ENCODE assay signal across 13 cellular contexts in genomic region chr15:74964794-74965193, GRCh38. TPM values are rescaled to one million over a fixed set of nuclear protein-coding genes. Genes with fewer than 3 reads are reported as not detected.
DNase-seq lines count a peak whose midpoint lies in the region; TF ChIP-seq lines count a peak whose summit lies in the region.
"Had no signal": no experiment of that assay in that cellular context is flagged by ENCODE, and none has a peak within 500 bp of the region (broad histone marks: within the 10 kb centered on the region; RNA-seq: fewer than 3 reads in every experiment).

No MANE protein-coding gene starts in this region.

- H3F3A ChIP-seq in MM.1S (ENCODE audit: insufficient read depth, low read length) = peaks cover 5% of the 10 kb centered on the region; the same call in 1 of the 2 replicates

- TF ChIP-seq CTCF in MM.1S (IDR thresholded peaks at IDR 0.05; ENCODE audit: low read length) = no peak
- TF ChIP-seq CTCF in mammary epithelial cell (conservative IDR thresholded peaks at IDR 0.05 in 1 of 2, IDR thresholded peaks at IDR 0.05 in 1 of 2; ENCODE audit: extremely low read depth in 1 of 2, insufficient read depth in 1 of 2, low read depth in 1 of 2, low read length in 2 of 2) = no peak

- CTCF ChIA-PET in mammary epithelial cell (lab: Charles Lee; ENCODE audit: low non-redundant PET) = no interaction called here

- dilution Hi-C loops in mammary epithelial cell (cut with HindIII; ENCODE audit: low sequenced_read_pairs) = loop anchor here (5.0 kb wide), 1 partner anchor 192 kb away; no protein-coding TSS in a partner anchor

- no peak overlapping the region for H3K27ac Mint-ChIP-seq in activated T-helper 2 cell treated with anti-CD3 and anti-CD28 coated beads, Interferon-gamma antibody, Interleukin-2, Interleukin-4, amounts not matched to agents 10 μg/mL and 5 μg/mL and 100 μg/mL, durations not matched to agents 14 hours and 24 hours and 36 hours
- H3K27ac Mint-ChIP-seq: activated T-cell treated with anti-CD3 and anti-CD28 coated beads, Interleukin-2, amount 50 U/mL, for 72 hours; WTC11 had no signal

- DNase-seq in COLO829 (ENCODE audit: low spot score) = peak; percentile 54
- peak; percentile 30 for DNase-seq in MM.1S
- no peak for DNase-seq in mammary epithelial cell
- DNase-seq in left kidney (ENCODE audit: low read depth, low spot score) = peak; percentile 37
- DNase-seq in activated T-helper 2 cell treated with anti-CD3 and anti-CD28 coated beads, Interferon-gamma antibody, Interleukin-2, Interleukin-4, amounts not matched to agents 10 μg/mL and 5 μg/mL and 100 μg/mL, durations not matched to agents 14 hours and 24 hours and 36 hours (ENCODE audit: low spot score) = no peak
- DNase-seq in iPS-NIHi11 (ENCODE audit: low spot score) = no peak
- DNase-seq in activated CD4-positive, alpha-beta T cell treated with anti-CD3 and anti-CD28 coated beads, Interleukin-2, amount 50 U/mL, for 4 hours = no peak
- DNase-seq in NCI-H345 (lab: John Stamatoyannopoulos, UW) = no peak
- DNase-seq: activated T-cell treated with anti-CD3 and anti-CD28 coated beads, Interleukin-2, amount 50 U/mL, for 72 hours; gastrocnemius medialis; small intestine had no signal

- no peak overlapping the region for H3K4me3 ChIP-seq in MM.1S (ENCODE audit: low read length)
- no peak overlapping the region for H3K4me3 ChIP-seq in mammary epithelial cell (replicated peaks in 1 of 3; ENCODE audit: insufficient read depth in 1 of 3, low read depth in 2 of 3, low read length in 3 of 3)
- H3K4me3 ChIP-seq: gastrocnemius medialis had no signal

- no peaks in the 10 kb centered on the region for H3K9me3 Mint-ChIP-seq in activated T-helper 2 cell treated with anti-CD3 and anti-CD28 coated beads, Interferon-gamma antibody, Interleukin-2, Interleukin-4, amounts not matched to agents 10 μg/mL and 5 μg/mL and 100 μg/mL, durations not matched to agents 14 hours and 24 hours and 36 hours
- H3K9me3 Mint-ChIP-seq: activated T-cell treated with anti-CD3 and anti-CD28 coated beads, Interleukin-2, amount 50 U/mL, for 72 hours; central memory CD8-positive, alpha-beta T cell; WTC11 had no signal

- no peaks in the 10 kb centered on the region for H3K9me2 ChIP-seq in MM.1S (replicated peaks; ENCODE audit: insufficient read depth, low read length)

- WGBS in mammary epithelial cell (ENCODE audit: low coverage, missing lambda C conversion rate) = 29% methylated on average over 3 of the region's 3 CpGs

- 0 out of 2 replicates have a peak overlapping the region, but pooled peaks have one; percentile 2 for H3K4me2 ChIP-seq in MM.1S (ENCODE audit: low read depth, low read length)
- no peak overlapping the region for H3K4me2 ChIP-seq in mammary epithelial cell (ENCODE audit: insufficient read depth, low read depth, low read length)

- H2AFZ ChIP-seq in MM.1S (ENCODE audit: low read length) = no peak overlapping the region
- H2AFZ ChIP-seq in mammary epithelial cell (ENCODE audit: low read depth, low read length) = peak overlapping the region; percentile 47

- no peaks in the 10 kb centered on the region for H4K20me1 ChIP-seq in MM.1S (ENCODE audit: insufficient read depth, low read length)
- H4K20me1 ChIP-seq in mammary epithelial cell (ENCODE audit: insufficient read depth, low read length) = no peaks in the 10 kb centered on the region

- peaks cover 12% of the 10 kb centered on the region for H3K4me1 Mint-ChIP-seq in activated T-helper 2 cell treated with anti-CD3 and anti-CD28 coated beads, Interferon-gamma antibody, Interleukin-2, Interleukin-4, amounts not matched to agents 10 μg/mL and 5 μg/mL and 100 μg/mL, durations not matched to agents 14 hours and 24 hours and 36 hours (ENCODE audit: low read depth)
- H3K4me1 Mint-ChIP-seq: central memory CD8-positive, alpha-beta T cell had no signal

- H3K9ac ChIP-seq in MM.1S (ENCODE audit: low read length) (no peak overlapping the region), mammary epithelial cell (ENCODE audit: insufficient read depth, low read length) (no peak overlapping the region)

- no TSS peak for BruUV-seq in mammary epithelial cell (replicated peaks; lab: Mats Ljungman, UMichigan)

- H3K79me2 ChIP-seq in MM.1S (ENCODE audit: low read length) = no peaks in the 10 kb centered on the region
- no peaks in the 10 kb centered on the region for H3K79me2 ChIP-seq in mammary epithelial cell (ENCODE audit: insufficient read depth, low read length)

- H3K27me3 ChIP-seq in MM.1S (replicated peaks; ENCODE audit: insufficient read depth, low read length) (no peaks in the 10 kb centered on the region), mammary epithelial cell (ENCODE audit: insufficient read depth, low read length) (no peaks in the 10 kb centered on the region)

- intact Hi-C loops in mammary epithelial cell (cut with micrococcal nuclease) = no loop called here
- intact Hi-C loops in activated T-helper 2 cell treated with anti-CD3 and anti-CD28 coated beads, Interferon-gamma antibody, Interleukin-2, Interleukin-4, amounts not matched to agents 10 μg/mL and 5 μg/mL and 100 μg/mL, durations not matched to agents 14 hours and 24 hours and 36 hours (cut with micrococcal nuclease) = no loop called here

- H3K27ac ChIP-seq in MM.1S (ENCODE audit: low read length) (no peak overlapping the region), mammary epithelial cell (ENCODE audit: insufficient read depth, low read depth, low read length) (no peak overlapping the region)
- H3K27ac ChIP-seq: gastrocnemius medialis had no signal

- H3K9me3 ChIP-seq in MM.1S (replicated peaks; ENCODE audit: insufficient read depth, low read length) = no peaks in the 10 kb centered on the region
- no peaks in the 10 kb centered on the region for H3K9me3 ChIP-seq in mammary epithelial cell (replicated peaks; ENCODE audit: insufficient read depth, low read length)
- H3K9me3 ChIP-seq: gastrocnemius medialis had no signal

- no peaks in the 10 kb centered on the region for H3K36me3 Mint-ChIP-seq in activated T-helper 2 cell treated with anti-CD3 and anti-CD28 coated beads, Interferon-gamma antibody, Interleukin-2, Interleukin-4, amounts not matched to agents 10 μg/mL and 5 μg/mL and 100 μg/mL, durations not matched to agents 14 hours and 24 hours and 36 hours (ENCODE audit: low read depth)
- H3K36me3 Mint-ChIP-seq: WTC11 had no signal

- no peaks in the 10 kb centered on the region for H3K36me3 ChIP-seq in MM.1S (replicated peaks; ENCODE audit: insufficient read depth, low read length)
- no peaks in the 10 kb centered on the region for H3K36me3 ChIP-seq in mammary epithelial cell (ENCODE audit: insufficient read depth, low read length)
- H3K36me3 ChIP-seq: gastrocnemius medialis had no signal

- in situ Hi-C loops in mammary epithelial cell (cut with MboI; ENCODE audit: low sequenced_read_pairs in 2 of 2) = no loop called here

- no peak overlapping the region for H3K4me3 Mint-ChIP-seq in activated T-helper 2 cell treated with anti-CD3 and anti-CD28 coated beads, Interferon-gamma antibody, Interleukin-2, Interleukin-4, amounts not matched to agents 10 μg/mL and 5 μg/mL and 100 μg/mL, durations not matched to agents 14 hours and 24 hours and 36 hours (ENCODE audit: low read depth)
- H3K4me3 Mint-ChIP-seq: activated T-cell treated with anti-CD3 and anti-CD28 coated beads, Interleukin-2, amount 50 U/mL, for 72 hours; central memory CD8-positive, alpha-beta T cell; WTC11 had no signal

- H3K27me3 Mint-ChIP-seq in activated T-helper 2 cell treated with anti-CD3 and anti-CD28 coated beads, Interferon-gamma antibody, Interleukin-2, Interleukin-4, amounts not matched to agents 10 μg/mL and 5 μg/mL and 100 μg/mL, durations not matched to agents 14 hours and 24 hours and 36 hours (ENCODE audit: low read depth) = peaks cover 16% of the 10 kb centered on the region

- H3K4me1 ChIP-seq in MM.1S (ENCODE audit: low read length) (peaks cover 20% of the 10 kb centered on the region), mammary epithelial cell (ENCODE audit: insufficient read depth, low read length) (peaks cover 6% of the 10 kb centered on the region)
- H3K4me1 ChIP-seq: gastrocnemius medialis had no signal

RNA-seq across cellular contexts. Expression of gene RPP25, which starts 8.2 kb away (rescaled TPM):
- total RNA-seq in mammary epithelial cell = 1 to 10 TPM in 1 of 2 donors, under 1 TPM in 1; 0.28 to 1.2 TPM
- polyA plus RNA-seq in mammary epithelial cell = 1.6 TPM
- polyA minus RNA-seq in mammary epithelial cell = 2.6 TPM
- 13.1 and 14.2 TPM in 2 replicates for total RNA-seq in activated T-helper 2 cell treated with anti-CD3 and anti-CD28 coated beads, Interferon-gamma antibody, Interleukin-2, Interleukin-4, amounts not matched to agents 10 μg/mL and 5 μg/mL and 100 μg/mL, durations not matched to agents 14 hours and 24 hours and 36 hours

RNA-seq across cellular contexts. Expression of gene COX5A, which starts 26.9 kb away (rescaled TPM):
- total RNA-seq in mammary epithelial cell = 100 to 1,000 TPM in 1 of 2 donors, 10 to 100 TPM in 1; 40.2 to 209 TPM
- 206 TPM for polyA plus RNA-seq in mammary epithelial cell
- polyA minus RNA-seq in mammary epithelial cell = 147 TPM
- 311 and 333 TPM in 2 replicates for total RNA-seq in activated T-helper 2 cell treated with anti-CD3 and anti-CD28 coated beads, Interferon-gamma antibody, Interleukin-2, Interleukin-4, amounts not matched to agents 10 μg/mL and 5 μg/mL and 100 μg/mL, durations not matched to agents 14 hours and 24 hours and 36 hours

RNA-seq across cellular contexts. Expression of gene SCAMP5, which starts 30.6 kb away (rescaled TPM):
- 1 to 10 TPM; 1.1 to 1.3 TPM for total RNA-seq in mammary epithelial cell
- 0.91 TPM for polyA plus RNA-seq in mammary epithelial cell
- polyA minus RNA-seq in mammary epithelial cell = 2.1 TPM
- total RNA-seq in activated T-helper 2 cell treated with anti-CD3 and anti-CD28 coated beads, Interferon-gamma antibody, Interleukin-2, Interleukin-4, amounts not matched to agents 10 μg/mL and 5 μg/mL and 100 μg/mL, durations not matched to agents 14 hours and 24 hours and 36 hours = 0.89 and 0.99 TPM in 2 replicates

RNA-seq across cellular contexts. Expression of gene FAM219B, which starts 58.1 kb away (rescaled TPM):
- total RNA-seq in mammary epithelial cell = 10 to 100 TPM; 64.2 to 89.0 TPM
- 26.5 TPM for polyA plus RNA-seq in mammary epithelial cell
- polyA minus RNA-seq in mammary epithelial cell = 18.8 TPM
- 82.1 and 95.2 TPM in 2 replicates for total RNA-seq in activated T-helper 2 cell treated with anti-CD3 and anti-CD28 coated beads, Interferon-gamma antibody, Interleukin-2, Interleukin-4, amounts not matched to agents 10 μg/mL and 5 μg/mL and 100 μg/mL, durations not matched to agents 14 hours and 24 hours and 36 hours

RNA-seq across cellular contexts. Expression of gene PPCDC, which starts 58.6 kb away (rescaled TPM):
- total RNA-seq in mammary epithelial cell = 10 to 100 TPM in 1 of 2 donors, 1 to 10 TPM in 1; 8.2 to 20.9 TPM
- polyA plus RNA-seq in mammary epithelial cell = 23.0 TPM
- polyA minus RNA-seq in mammary epithelial cell = 11.3 TPM
- 28.4 and 31.0 TPM in 2 replicates for total RNA-seq in activated T-helper 2 cell treated with anti-CD3 and anti-CD28 coated beads, Interferon-gamma antibody, Interleukin-2, Interleukin-4, amounts not matched to agents 10 μg/mL and 5 μg/mL and 100 μg/mL, durations not matched to agents 14 hours and 24 hours and 36 hours

Comparison
In these comparisons a context has a peak if more than half of its experiments do, and no peak if none do; other contexts are left out.
1. DNase-seq: peak in COLO829 (single experiment), MM.1S (single experiment) and left kidney (single experiment); none in mammary epithelial cell (single experiment), activated T-helper 2 cell treated with anti-CD3 and anti-CD28 coated beads, Interferon-gamma antibody, Interleukin-2, Interleukin-4, amounts not matched to agents 10 μg/mL and 5 μg/mL and 100 μg/mL, durations not matched to agents 14 hours and 24 hours and 36 hours (single experiment), iPS-NIHi11 (single experiment), activated CD4-positive, alpha-beta T cell treated with anti-CD3 and anti-CD28 coated beads, Interleukin-2, amount 50 U/mL, for 4 hours (0 of 2) and NCI-H345 (single experiment).